ENCODE assay signal across 8 cellular contexts in genomic region chr15:57541805-57542504, GRCh38. TPM values are rescaled to one million over a fixed set of nuclear protein-coding genes. Genes with fewer than 3 reads are reported as not detected.
DNase-seq lines count a peak whose midpoint lies in the region; ATAC-seq and TF ChIP-seq lines count a peak whose summit lies in the region.

No MANE protein-coding gene starts in this region.

- H3K9ac ChIP-seq in Karpas-422 (ENCODE audit: low read length): no peak overlapping the region

- H4K20me1 ChIP-seq in Karpas-422 (ENCODE audit: insufficient read depth, low read depth, low read length): no peaks in the 10 kb centered on the region

- H3K27me3 ChIP-seq in Karpas-422 (ENCODE audit: low read length): no peaks in the 10 kb centered on the region

- no peaks in the 10 kb centered on the region for H3K36me3 ChIP-seq in Karpas-422 (ENCODE audit: insufficient read depth, low read length)

- H3K9me2 ChIP-seq in Karpas-422 (replicated peaks; ENCODE audit: insufficient read depth, low read length): no peaks in the 10 kb centered on the region

- no peak overlapping the region for H3K27ac ChIP-seq in Karpas-422 (ENCODE audit: low read length)

- no peaks in the 10 kb centered on the region for H3K9me3 ChIP-seq in Karpas-422 (ENCODE audit: low read length)

- TF ChIP-seq CTCF in epithelial cell of esophagus (IDR thresholded peaks at IDR 0.05; ENCODE audit: insufficient read depth, low read depth, low read length, missing control alignments): peak; percentile 96

- no peaks in the 10 kb centered on the region for H3K4me1 ChIP-seq in Karpas-422 (ENCODE audit: low read length)

- no peak overlapping the region for H2AFZ ChIP-seq in Karpas-422 (ENCODE audit: low read length)

- H3K79me2 ChIP-seq in Karpas-422 (ENCODE audit: low read length): no peaks in the 10 kb centered on the region

- H3K4me3 ChIP-seq in Karpas-422 (ENCODE audit: low read length) (no peak overlapping the region), epithelial cell of esophagus (ENCODE audit: low read length) (no peak overlapping the region)

- no peak overlapping the region for H3K4me2 ChIP-seq in Karpas-422 (ENCODE audit: low read depth, low read length, poor library complexity, severe bottlenecking)

- DNase-seq in NCI-H2081 (lab: John Stamatoyannopoulos, UW) (peak; percentile 43 to 63), NCI-H2081 treated with DMSO at 0.1 percent for 48 hours (lab: John Stamatoyannopoulos, UW) (no peak), Karpas-422 (peak; percentile 79), SKM-1 (lab: John Stamatoyannopoulos, UW; ENCODE audit: unreplicated experiment) (peak; percentile 37), epithelial cell of esophagus (ENCODE audit: low read depth) (peak; percentile 78), mucosa of gallbladder (ENCODE audit: low spot score) (peak; percentile 67)
- DNase-seq in activated CD4-positive, CD25-positive, alpha-beta regulatory T cell treated with anti-CD3 and anti-CD28 coated beads, Interleukin-2, amount 50 U/mL, for 72 hours: no peak

- no peak for ATAC-seq in GM18861 (IDR thresholded peaks at IDR 0.05; ENCODE audit: unreplicated experiment)

RNA-seq across cellular contexts. Expression of gene MYZAP, which starts 49.7 kb away (rescaled TPM):
- total RNA-seq in Karpas-422 (2014; rRNA removed; shearing (Covaris generic); ENCODE audit: low replicate concordance): not detected in 2 replicates
- 8.2 TPM for total RNA-seq in mucosa of gallbladder

Comparison
In these comparisons a context has a peak if more than half of its experiments do, and no peak if none do; other contexts are left out.
1. DNase-seq: peak in NCI-H2081 (2 of 2), Karpas-422 (single experiment), SKM-1 (single experiment), epithelial cell of esophagus (single experiment) and mucosa of gallbladder (single experiment); none in NCI-H2081 treated with DMSO at 0.1 percent for 48 hours (single experiment) and activated CD4-positive, CD25-positive, alpha-beta regulatory T cell treated with anti-CD3 and anti-CD28 coated beads, Interleukin-2, amount 50 U/mL, for 72 hours (single experiment).